In the genomic region with DNA sequence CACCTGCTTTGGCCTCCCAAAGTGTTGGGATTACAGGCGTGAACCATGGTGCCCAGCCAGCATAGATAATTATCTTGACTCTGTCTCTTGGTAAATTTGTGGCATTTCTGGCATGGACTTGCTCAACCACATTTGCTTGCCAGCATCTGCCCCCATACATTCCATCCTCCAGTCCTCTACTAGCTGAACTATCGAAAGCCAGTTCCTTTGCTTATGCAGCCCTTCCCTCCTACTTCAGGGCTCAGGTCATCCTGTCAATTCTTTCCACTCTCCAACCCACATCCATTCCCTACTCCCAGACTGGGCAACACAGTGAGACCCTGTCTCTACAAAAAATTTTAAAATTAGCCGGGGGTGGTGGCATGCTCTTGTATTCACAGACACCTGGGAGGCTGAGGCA, we compare ENCODE assay signal across 25 cellular contexts. TPM values are rescaled to one million over a fixed set of nuclear protein-coding genes. Genes with fewer than 3 reads are reported as not detected.
DNase-seq lines count a peak whose midpoint lies in the region; ATAC-seq and TF ChIP-seq lines count a peak whose summit lies in the region.
"Had no signal": no experiment of that assay in that cellular context is flagged by ENCODE, and none has a peak within 500 bp of the region (broad histone marks: within the 10 kb centered on the region; RNA-seq: fewer than 3 reads in every experiment).

No MANE protein-coding gene starts in this region.

- H3K4me3 Mint-ChIP-seq in endothelial cell (ENCODE audit: unreplicated experiment) = no peak overlapping the region
- H3K4me3 Mint-ChIP-seq: activated T-cell treated with anti-CD3 and anti-CD28 coated beads, Interleukin-2, amount 50 U/mL, for 72 hours; CD4-positive, alpha-beta memory T cell; naive thymus-derived CD4-positive, alpha-beta T cell; stimulated activated naive CD8-positive, alpha-beta T cell treated with anti-CD3 and anti-CD28 coated beads, Interleukin-15, amount 100 ng/mL, for 72 hours had no signal

- TF ChIP-seq CTCF in endothelial cell (IDR thresholded peaks at IDR 0.05; ENCODE audit: unreplicated experiment) = no peak
- TF ChIP-seq CTCF in omental fat pad (IDR thresholded peaks at IDR 0.05) = no peak

- H3K4me1 Mint-ChIP-seq in endothelial cell (ENCODE audit: unreplicated experiment) = no peaks in the 10 kb centered on the region

- DNase-seq in HT1080 (ENCODE audit: low read depth) (peak; percentile 17), SW480 (ENCODE audit: low spot score) (peak; percentile 56), endothelial cell (ENCODE audit: low spot score) (no peak), renal cortical epithelial cell (ENCODE audit: low read depth) (peak; percentile 51), NCI-H524 (lab: John Stamatoyannopoulos, UW) (no peak), omental fat pad (ENCODE audit: low spot score) (no peak), DMS79 treated with DMSO at 0.1 percent for 48 hours (lab: John Stamatoyannopoulos, UW) (no peak), NCI-H345 treated with DMSO at 0.1 percent for 48 hours (lab: John Stamatoyannopoulos, UW; ENCODE audit: unreplicated experiment) (no peak)
- DNase-seq: activated naive CD4-positive, alpha-beta T cell treated with anti-CD3 and anti-CD28 coated beads, Interleukin-2, amount 50 U/mL, for 16 hours; activated T-cell treated with anti-CD3 and anti-CD28 coated beads, Interleukin-2, amount 50 U/mL, for 72 hours; CD4-positive, alpha-beta memory T cell; DMS 273 treated with DMSO at 0.1 percent for 48 hours; effector CD8-positive, alpha-beta T cell; GF-D8; mesendoderm; naive thymus-derived CD4-positive, alpha-beta T cell; NCI-H1436; NCI-H524 treated with DMSO at 0.1 percent for 48 hours; stimulated activated naive CD8-positive, alpha-beta T cell treated with anti-CD3 and anti-CD28 coated beads, Interleukin-15, amount 100 ng/mL, for 72 hours; SW 1271; transverse colon had no signal

- no peak for ATAC-seq in omental fat pad (ENCODE audit: low FRiP score)
- ATAC-seq: activated T-cell treated with anti-CD3 and anti-CD28 coated beads, Interleukin-2, amount 50 U/mL, for 72 hours; esophagus mucosa; left colon; naive thymus-derived CD4-positive, alpha-beta T cell; right cardiac atrium; Right ventricle myocardium inferior; stimulated activated naive CD8-positive, alpha-beta T cell treated with anti-CD3 and anti-CD28 coated beads, Interleukin-15, amount 100 ng/mL, for 72 hours had no signal

- no peaks in the 10 kb centered on the region for H3K36me3 Mint-ChIP-seq in endothelial cell (ENCODE audit: low read depth, unreplicated experiment)
- H3K36me3 Mint-ChIP-seq: CD4-positive, alpha-beta memory T cell had no signal

- no peaks in the 10 kb centered on the region for H3K27me3 Mint-ChIP-seq in endothelial cell (ENCODE audit: unreplicated experiment)
- H3K27me3 Mint-ChIP-seq: naive thymus-derived CD4-positive, alpha-beta T cell; stimulated activated naive CD8-positive, alpha-beta T cell treated with anti-CD3 and anti-CD28 coated beads, Interleukin-15, amount 100 ng/mL, for 72 hours had no signal

- no peaks in the 10 kb centered on the region for H3K9me3 Mint-ChIP-seq in endothelial cell (ENCODE audit: unreplicated experiment)
- H3K9me3 Mint-ChIP-seq: activated T-cell treated with anti-CD3 and anti-CD28 coated beads, Interleukin-2, amount 50 U/mL, for 72 hours; CD4-positive, alpha-beta memory T cell; naive thymus-derived CD4-positive, alpha-beta T cell; stimulated activated naive CD8-positive, alpha-beta T cell treated with anti-CD3 and anti-CD28 coated beads, Interleukin-15, amount 100 ng/mL, for 72 hours had no signal

- peak overlapping the region; percentile 40 for H3K27ac Mint-ChIP-seq in endothelial cell (ENCODE audit: unreplicated experiment)
- H3K27ac Mint-ChIP-seq: activated T-cell treated with anti-CD3 and anti-CD28 coated beads, Interleukin-2, amount 50 U/mL, for 72 hours; naive thymus-derived CD4-positive, alpha-beta T cell; stimulated activated naive CD8-positive, alpha-beta T cell treated with anti-CD3 and anti-CD28 coated beads, Interleukin-15, amount 100 ng/mL, for 72 hours had no signal

RNA-seq across cellular contexts. Expression of gene UQCRHL, which starts 13.0 kb away (rescaled TPM):
- total RNA-seq in HT1080 (2014; rRNA removed; shearing (Covaris generic)) = 12.4 and 31.0 TPM in 2 replicates
- polyA plus RNA-seq in HT1080 (2015; cell fraction: cytosol; rRNA removed) = 4.0 and 6.9 TPM in 2 replicates
- 0.84 and 1.4 TPM in 2 replicates for polyA plus RNA-seq in HT1080 (2015; cell fraction: nucleus; rRNA removed)
- 2.4 TPM for total RNA-seq in endothelial cell (ENCODE audit: unreplicated experiment)
- total RNA-seq in renal cortical epithelial cell = 1.5 and 2.8 TPM in 2 replicates
- 1 to 10 TPM in 2 of 4 donors, under 1 TPM in 2; 0.63 to 1.9 (median 0.95) TPM for total RNA-seq in omental fat pad

RNA-seq across cellular contexts. Expression of gene SPEN, which starts 27.0 kb away (rescaled TPM):
- 13.7 and 15.3 TPM in 2 replicates for total RNA-seq in HT1080 (2014; rRNA removed; shearing (Covaris generic))
- polyA plus RNA-seq in HT1080 (2015; cell fraction: cytosol; rRNA removed) = 10.3 and 11.1 TPM in 2 replicates
- polyA plus RNA-seq in HT1080 (2015; cell fraction: nucleus; rRNA removed) = 31.5 and 32.8 TPM in 2 replicates
- total RNA-seq in endothelial cell (ENCODE audit: unreplicated experiment) = 33.5 TPM
- total RNA-seq in renal cortical epithelial cell = 18.6 and 45.6 TPM in 2 replicates
- 10 to 100 TPM; 33.4 to 64.0 (median 51.5) TPM for total RNA-seq in omental fat pad

Comparison
In these comparisons a context has a peak if more than half of its experiments do, and no peak if none do; other contexts are left out.
1. DNase-seq: peak in HT1080 (single experiment), SW480 (single experiment) and renal cortical epithelial cell (single experiment); none in endothelial cell (single experiment), NCI-H524 (0 of 2), omental fat pad (single experiment), DMS79 treated with DMSO at 0.1 percent for 48 hours (single experiment) and NCI-H345 treated with DMSO at 0.1 percent for 48 hours (single experiment).